Comparison of ENCODE assay signal across 1 cellular context in genomic region chr1:228095161-228095560, GRCh38.
TF ChIP-seq lines count a peak whose summit lies in the region.

No MANE protein-coding gene starts in this region.

TF ChIP-seq in K562, 482 proteins besides CTCF, POLR2A, EP300 and RAD21:
- TF ChIP-seq ZNF354B (CRISPR knock-in tag; IDR thresholded peaks at IDR 0.05), result no peak
- no peak for TF ChIP-seq ZNF436 (CRISPR knock-in tag; IDR thresholded peaks at IDR 0.05)
- no peak for TF ChIP-seq ZHX1 (conservative IDR thresholded peaks at IDR 0.05; ENCODE audit: low read length)
- 0 out of 2 replicates have a peak, but pooled peaks have one; percentile 13 for TF ChIP-seq POLR2AphosphoS5 (IDR thresholded peaks at IDR 0.05; ENCODE audit: control insufficient read depth, insufficient read depth, low read depth, low read length)
- TF ChIP-seq KLF1 (tag; IDR thresholded peaks at IDR 0.05), result no peak
- TF ChIP-seq BRF1 (IDR thresholded peaks at IDR 0.05; ENCODE audit: borderline replicate concordance, extremely low read depth, insufficient read length), result no peak
- TF ChIP-seq ZNF445 (CRISPR knock-in tag; IDR thresholded peaks at IDR 0.05; ENCODE audit: low read depth), result no peak
TF ChIP-seq in K562: peak in this region for 1.
